8 cellular contexts compared by ENCODE assay signal in the genomic region with DNA sequence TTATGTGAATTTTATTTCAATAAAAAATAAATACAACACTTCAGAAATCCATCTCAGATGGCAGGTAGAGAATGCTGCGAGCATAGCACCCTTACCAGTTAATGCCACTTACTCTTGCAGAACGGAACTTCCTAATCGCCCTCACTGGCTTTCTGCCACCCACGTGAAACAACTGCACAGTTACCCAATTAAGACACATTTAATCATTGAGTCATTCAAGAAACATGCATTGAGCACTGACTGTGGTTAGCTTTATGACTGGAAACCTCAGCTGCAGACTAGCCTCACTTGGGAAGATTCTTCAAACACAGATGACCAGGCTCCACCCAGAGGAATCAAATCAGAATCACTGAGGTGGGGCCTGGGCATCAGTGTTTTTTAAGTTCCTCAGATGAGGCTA.
DNase-seq lines count a peak whose midpoint lies in the region; ATAC-seq and TF ChIP-seq lines count a peak whose summit lies in the region.

No MANE protein-coding gene starts in this region.

- peak; percentile 97 for DNase-seq in ELR (ENCODE audit: low read depth)
- DNase-seq in HFF-Myc (ENCODE audit: extremely low read depth, low read depth) = peak; percentile 91
- DNase-seq in RKO (ENCODE audit: low spot score) = peak; percentile 97
- peak; percentile 99 for DNase-seq in fibroblast of mammary gland (ENCODE audit: low read depth)
- peak; percentile 30 to 71 for DNase-seq in stimulated activated naive CD8-positive, alpha-beta T cell treated with anti-CD3 and anti-CD28 coated beads, Interleukin-15, amount 100 ng/mL, for 72 hours
- no peak for DNase-seq in effector memory CD4-positive, alpha-beta T cell
- DNase-seq in NCI-H187 treated with DMSO at 0.1 percent for 48 hours (lab: John Stamatoyannopoulos, UW) = no peak
- DNase-seq in GM19240 (ENCODE audit: insufficient read length, low spot score) = no peak

- no peaks in the 10 kb centered on the region for H3K4me1 ChIP-seq in effector memory CD4-positive, alpha-beta T cell (ENCODE audit: control insufficient read depth, insufficient read depth, low read length, poor library complexity, severe bottlenecking)

- H3K4me1 Mint-ChIP-seq in stimulated activated naive CD8-positive, alpha-beta T cell treated with anti-CD3 and anti-CD28 coated beads, Interleukin-15, amount 100 ng/mL, for 72 hours = peaks cover 21% of the 10 kb centered on the region

- H3K36me3 ChIP-seq in effector memory CD4-positive, alpha-beta T cell (ENCODE audit: control insufficient read depth, insufficient read depth, low read length) = no peaks in the 10 kb centered on the region

- H3K27ac Mint-ChIP-seq in stimulated activated naive CD8-positive, alpha-beta T cell treated with anti-CD3 and anti-CD28 coated beads, Interleukin-15, amount 100 ng/mL, for 72 hours = no peak overlapping the region

- H3K9me3 Mint-ChIP-seq in stimulated activated naive CD8-positive, alpha-beta T cell treated with anti-CD3 and anti-CD28 coated beads, Interleukin-15, amount 100 ng/mL, for 72 hours = no peaks in the 10 kb centered on the region

- H3K27me3 Mint-ChIP-seq in stimulated activated naive CD8-positive, alpha-beta T cell treated with anti-CD3 and anti-CD28 coated beads, Interleukin-15, amount 100 ng/mL, for 72 hours = peaks cover 6% of the 10 kb centered on the region

- no peak overlapping the region for H3K27ac ChIP-seq in effector memory CD4-positive, alpha-beta T cell (ENCODE audit: insufficient read depth, low read length, poor library complexity, severe bottlenecking)

- no peaks in the 10 kb centered on the region for H3K9me3 ChIP-seq in effector memory CD4-positive, alpha-beta T cell (ENCODE audit: control insufficient read depth, low read length)

- no peaks in the 10 kb centered on the region for H3K27me3 ChIP-seq in effector memory CD4-positive, alpha-beta T cell (replicated peaks; ENCODE audit: control insufficient read depth, insufficient read depth, low read length, poor library complexity, severe bottlenecking)

- no peak overlapping the region for H3K4me3 Mint-ChIP-seq in stimulated activated naive CD8-positive, alpha-beta T cell treated with anti-CD3 and anti-CD28 coated beads, Interleukin-15, amount 100 ng/mL, for 72 hours

- H3K4me3 ChIP-seq in HFF-Myc (replicated peaks; ENCODE audit: low read depth, low read length) (no peak overlapping the region), fibroblast of mammary gland (ENCODE audit: control insufficient read depth, low read depth, low read length) (no peak overlapping the region)
- no peak overlapping the region for H3K4me3 ChIP-seq in effector memory CD4-positive, alpha-beta T cell (ENCODE audit: insufficient read depth, low read depth, low read length, poor library complexity, severe bottlenecking)

- TF ChIP-seq CTCF in HFF-Myc (IDR thresholded peaks at IDR 0.05; ENCODE audit: low read depth, low read length, missing control alignments) = no peak
- no peak for TF ChIP-seq CTCF in fibroblast of mammary gland (conservative IDR thresholded peaks at IDR 0.05; ENCODE audit: control insufficient read depth, insufficient read depth, low read depth, low read length)

- ATAC-seq in stimulated activated naive CD8-positive, alpha-beta T cell treated with anti-CD3 and anti-CD28 coated beads, Interleukin-15, amount 100 ng/mL, for 72 hours = peak; percentile 96

Comparison
In these comparisons a context has a peak if more than half of its experiments do, and no peak if none do; other contexts are left out.
1. DNase-seq: peak in ELR (single experiment), HFF-Myc (single experiment), RKO (single experiment), fibroblast of mammary gland (single experiment) and stimulated activated naive CD8-positive, alpha-beta T cell treated with anti-CD3 and anti-CD28 coated beads, Interleukin-15, amount 100 ng/mL, for 72 hours (2 of 2); none in effector memory CD4-positive, alpha-beta T cell (0 of 3), NCI-H187 treated with DMSO at 0.1 percent for 48 hours (single experiment) and GM19240 (single experiment).